8 cellular contexts compared by ENCODE assay signal in the genomic region with DNA sequence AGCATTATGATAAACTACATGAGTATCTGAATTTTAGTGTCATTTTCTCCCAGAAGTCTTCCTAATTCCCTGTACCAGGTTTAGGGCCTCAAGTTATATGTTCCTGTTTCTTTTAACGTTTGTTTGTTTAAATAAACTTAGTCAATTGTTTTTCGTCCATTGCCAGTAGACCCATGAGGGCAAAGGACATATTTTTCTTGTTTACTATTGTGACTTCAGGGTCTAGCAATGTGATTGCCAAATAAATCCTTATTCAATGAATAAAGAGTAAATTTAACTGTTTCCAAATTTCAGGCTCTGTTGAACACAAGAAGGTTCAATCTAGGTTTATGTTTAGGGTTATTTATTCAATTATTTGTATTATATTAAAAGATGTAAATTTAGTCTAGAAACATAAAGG.
"Had no signal": no experiment of that assay in that cellular context is flagged by ENCODE, and none has a peak within 500 bp of the region (broad histone marks: within the 10 kb centered on the region; RNA-seq: fewer than 3 reads in every experiment).

No MANE protein-coding gene starts in this region.

- H3K4me3 ChIP-seq: K562 had no signal

- H3K4me2 ChIP-seq: KMS-11 had no signal

- DNase-seq: IMR-90, KBM-7, KG1 had no signal

- H3K27ac ChIP-seq: HL-60, KMS-11 had no signal

- H3K9ac ChIP-seq: KMS-11 had no signal

- ATAC-seq: HepG2, K562 had no signal

- FAIRE-seq: HepG2, HTR-8/SVneo, K562 had no signal
